8 cellular contexts compared by ENCODE assay signal in genomic region chr6:132798820-132799538, GRCh38. TPM values are rescaled to one million over a fixed set of nuclear protein-coding genes. Genes with fewer than 3 reads are reported as not detected.
DNase-seq lines count a peak whose midpoint lies in the region; ATAC-seq, FAIRE-seq and TF ChIP-seq lines count a peak whose summit lies in the region.

No MANE protein-coding gene starts in this region.

- H4K20me1 ChIP-seq in neural cell (ENCODE audit: insufficient read depth), result no peaks in the 10 kb centered on the region

- H3K4me3 Mint-ChIP-seq in activated T-helper 17 cell treated with anti-CD3 and anti-CD28 coated beads, Interleukin-2, amount 50 U/mL, for 72 hours, result no peak overlapping the region

- peak; percentile 75 for FAIRE-seq in HTR-8/SVneo (lab: Jason Lieb, UNC)

- TF ChIP-seq POLR2A in Peyer's patch (IDR thresholded peaks at IDR 0.05), result no peak
- no peak for TF ChIP-seq POLR2A in tibial nerve (IDR thresholded peaks at IDR 0.05)

- H3K9me3 Mint-ChIP-seq in activated T-helper 17 cell treated with anti-CD3 and anti-CD28 coated beads, Interleukin-2, amount 50 U/mL, for 72 hours, result no peaks in the 10 kb centered on the region

- TF ChIP-seq EP300 in neural cell (conservative IDR thresholded peaks at IDR 0.05; ENCODE audit: poor library complexity, severe bottlenecking), result no peak
- no peak for TF ChIP-seq EP300 in tibial nerve (IDR thresholded peaks at IDR 0.05)

- H3K4me2 ChIP-seq in neural cell (ENCODE audit: low read length), result peak overlapping the region; percentile 55

- H3K9me3 ChIP-seq in Peyer's patch (no peaks in the 10 kb centered on the region), neural cell (ENCODE audit: low read length) (no peaks in the 10 kb centered on the region), tibial nerve (peaks cover 0 to 13% (median 0%) of the 10 kb centered on the region in 4 donors)

- DNase-seq in DMS79 (lab: John Stamatoyannopoulos, UW), result peak; percentile 45
- DNase-seq in HTR-8/SVneo (ENCODE audit: insufficient read length, low spot score), result peak; percentile 67
- peak; percentile 76 to 91 (median 87) for DNase-seq in Peyer's patch
- peak; percentile 50 to 82 for DNase-seq in foreskin fibroblast
- peak; percentile 43 to 67 for DNase-seq in tibial nerve (ENCODE audit: low spot score in 2 of 2)

- TF ChIP-seq CTCF in Peyer's patch (IDR thresholded peaks at IDR 0.05) (peak; percentile 61 to 85 (median 74)), foreskin fibroblast (IDR thresholded peaks at IDR 0.05; ENCODE audit: low read depth, low read length) (peak; percentile 80), neural cell (IDR thresholded peaks at IDR 0.05; ENCODE audit: poor library complexity, severe bottlenecking) (peak; percentile 80), tibial nerve (IDR thresholded peaks at IDR 0.05) (peak; percentile 29 to 74 (median 58))

- peaks cover 9% of the 10 kb centered on the region for H3K4me1 Mint-ChIP-seq in activated T-helper 17 cell treated with anti-CD3 and anti-CD28 coated beads, Interleukin-2, amount 50 U/mL, for 72 hours

- H3K27ac ChIP-seq in Peyer's patch (peak overlapping the region in 1 of 4 donors; percentile 68), neural cell (ENCODE audit: low read length) (no peak overlapping the region), tibial nerve (peak overlapping the region in 2 of 4 donors; percentile 83 to 85)

- H3K27ac Mint-ChIP-seq in activated T-helper 17 cell treated with anti-CD3 and anti-CD28 coated beads, Interleukin-2, amount 50 U/mL, for 72 hours, result no peak overlapping the region

- 20 to 22% methylated on average over 17 of the region's 17 CpGs for WGBS in tibial nerve, 2 donors

- peaks cover 4% of the 10 kb centered on the region for H3K36me3 Mint-ChIP-seq in activated T-helper 17 cell treated with anti-CD3 and anti-CD28 coated beads, Interleukin-2, amount 50 U/mL, for 72 hours (ENCODE audit: low read depth)

- no peaks in the 10 kb centered on the region for H3K79me2 ChIP-seq in neural cell (replicated peaks; ENCODE audit: insufficient read depth, low read length)

- H3K27me3 ChIP-seq in Peyer's patch (no peaks in the 10 kb centered on the region), neural cell (ENCODE audit: insufficient read depth, low read depth, low read length) (no peaks in the 10 kb centered on the region), tibial nerve (no peaks in the 10 kb centered on the region)

- H3F3A ChIP-seq in neural cell (ENCODE audit: insufficient read depth, low read length, poor library complexity, severe bottlenecking), result no peaks in the 10 kb centered on the region

- H2AFZ ChIP-seq in neural cell (ENCODE audit: low read depth, low read length), result peak overlapping the region; percentile 31

- H3K27me3 Mint-ChIP-seq in activated T-helper 17 cell treated with anti-CD3 and anti-CD28 coated beads, Interleukin-2, amount 50 U/mL, for 72 hours, result no peaks in the 10 kb centered on the region

- no peaks in the 10 kb centered on the region for H3K4me1 ChIP-seq in Peyer's patch
- peaks cover 0 to 7% (median 3%) of the 10 kb centered on the region in 4 donors for H3K4me1 ChIP-seq in tibial nerve

- no peaks in the 10 kb centered on the region for H3K9me2 ChIP-seq in neural cell (ENCODE audit: insufficient read depth, low read length)

- H3K9ac ChIP-seq in neural cell (ENCODE audit: low read length), result peak overlapping the region; percentile 52

- H3K4me3 ChIP-seq in Peyer's patch (peak overlapping the region in 3 of 4 donors; percentile 67 to 79 (median 67)), foreskin fibroblast (ENCODE audit: low read depth in 1 of 2, low read length in 2 of 2) (peak overlapping the region; percentile 66 to 83), neural cell (ENCODE audit: low read length) (peak overlapping the region; percentile 71), tibial nerve (peak overlapping the region; percentile 62 to 84 (median 80))

- ATAC-seq in GM21447 (IDR thresholded peaks at IDR 0.05; ENCODE audit: unreplicated experiment), result peak; percentile 90
- ATAC-seq in activated T-helper 17 cell treated with anti-CD3 and anti-CD28 coated beads, Interleukin-2, amount 50 U/mL, for 72 hours (replicated peaks), result peak; percentile 87

- no peaks in the 10 kb centered on the region for H3K36me3 ChIP-seq in Peyer's patch
- H3K36me3 ChIP-seq in neural cell (ENCODE audit: insufficient read depth, low read length), result no peaks in the 10 kb centered on the region
- H3K36me3 ChIP-seq in tibial nerve, result no peaks in the 10 kb centered on the region

- TF ChIP-seq RAD21 in neural cell (conservative IDR thresholded peaks at IDR 0.05), result peak; percentile 66

TF ChIP-seq in neural cell, 6 proteins besides CTCF, POLR2A, EP300 and RAD21:
- TF ChIP-seq EZH2 (IDR thresholded peaks at IDR 0.05; ENCODE audit: borderline replicate concordance, insufficient read depth, low read length, poor library complexity, severe bottlenecking) (no peak), POLR2AphosphoS5 (IDR thresholded peaks at IDR 0.05) (no peak), MXI1 (conservative IDR thresholded peaks at IDR 0.05; ENCODE audit: poor library complexity, severe bottlenecking) (peak; percentile 20), TAF1 (IDR thresholded peaks at IDR 0.05; ENCODE audit: low read depth) (no peak), REST (IDR thresholded peaks at IDR 0.05; ENCODE audit: borderline replicate concordance) (no peak), SMC3 (conservative IDR thresholded peaks at IDR 0.05; ENCODE audit: poor library complexity) (peak; percentile 81)
TF ChIP-seq in neural cell: peak in this region for 2.

RNA-seq across cellular contexts. Expression of gene SLC18B1, which starts 0.5 kb away (rescaled TPM):
- total RNA-seq in Peyer's patch (10 to 100 TPM in 2 of 4 donors, 1 to 10 TPM in 2; 2.5 to 16.4 (median 9.0) TPM), tibial nerve (10 to 100 TPM in 1 of 4 donors, 1 to 10 TPM in 3; 3.9 to 12.3 (median 6.6) TPM)
- 1 to 10 TPM; 3.9 to 4.1 TPM for total RNA-seq in activated T-helper 17 cell treated with anti-CD3 and anti-CD28 coated beads, Interleukin-2, amount 50 U/mL, for 72 hours
- 3.5 and 9.0 TPM in 2 replicates for polyA plus RNA-seq in neural cell
- polyA minus RNA-seq in neural cell, result 2.9 and 3.7 TPM in 2 replicates

RNA-seq across cellular contexts. Expression of gene RPS12, which starts 15.4 kb away (rescaled TPM):
- total RNA-seq in Peyer's patch (1,000 to 10,000 TPM in 1 of 4 donors, 100 to 1,000 TPM in 3; 323 to 1,787 (median 560) TPM), tibial nerve (1,000 to 10,000 TPM in 3 of 4 donors, 100 to 1,000 TPM in 1; 884 to 1,671 (median 1,500) TPM)
- 1,000 to 10,000 TPM; 1,467 to 1,579 TPM for total RNA-seq in activated T-helper 17 cell treated with anti-CD3 and anti-CD28 coated beads, Interleukin-2, amount 50 U/mL, for 72 hours
- 1,598 and 1,627 TPM in 2 replicates for polyA plus RNA-seq in neural cell
- 354 and 476 TPM in 2 replicates for polyA minus RNA-seq in neural cell

RNA-seq across cellular contexts. Expression of gene VNN2, which starts 41.3 kb away (rescaled TPM):
- total RNA-seq in Peyer's patch (10 to 100 TPM in 1 of 4 donors, 1 to 10 TPM in 1, under 1 TPM in 1, not detected in 1; 0.57 to 10.7 (median 1.1) TPM), tibial nerve (1 to 10 TPM in 3 of 4 donors, under 1 TPM in 1; 0.44 to 4.9 (median 2.0) TPM)
- 1 to 10 TPM; 2.3 to 3.1 TPM for total RNA-seq in activated T-helper 17 cell treated with anti-CD3 and anti-CD28 coated beads, Interleukin-2, amount 50 U/mL, for 72 hours
- polyA plus RNA-seq in neural cell, result not detected in 2 replicates
- polyA minus RNA-seq in neural cell, result not detected in 2 replicates
